In genomic region chr1:12584900-12585525, GRCh38 we compare ENCODE assay signal across 1 cellular context.
TF ChIP-seq lines count a peak whose summit lies in the region.

No MANE protein-coding gene starts in this region.

TF ChIP-seq in HEK293, 187 proteins besides CTCF, POLR2A, EP300 and RAD21 (continued from another document):
- TF ChIP-seq ZNF776 (tag by site-specific recombination; IDR thresholded peaks at IDR 0.05; ENCODE audit: borderline replicate concordance) (peak; percentile 31; the same call in 1 of the 2 replicates), ZFP41 (tag by site-specific recombination; IDR thresholded peaks at IDR 0.05; ENCODE audit: borderline replicate concordance) (no peak), EGR2 (tag by site-specific recombination; IDR thresholded peaks at IDR 0.05; ENCODE audit: low read depth) (0 out of 2 replicates have a peak, but pooled peaks have one; percentile 16), ZNF148 (tag by site-specific recombination; IDR thresholded peaks at IDR 0.05; ENCODE audit: borderline replicate concordance) (0 out of 2 replicates have a peak, but pooled peaks have one; percentile 39)
